1 cellular context compared by ENCODE assay signal in the genomic region with DNA sequence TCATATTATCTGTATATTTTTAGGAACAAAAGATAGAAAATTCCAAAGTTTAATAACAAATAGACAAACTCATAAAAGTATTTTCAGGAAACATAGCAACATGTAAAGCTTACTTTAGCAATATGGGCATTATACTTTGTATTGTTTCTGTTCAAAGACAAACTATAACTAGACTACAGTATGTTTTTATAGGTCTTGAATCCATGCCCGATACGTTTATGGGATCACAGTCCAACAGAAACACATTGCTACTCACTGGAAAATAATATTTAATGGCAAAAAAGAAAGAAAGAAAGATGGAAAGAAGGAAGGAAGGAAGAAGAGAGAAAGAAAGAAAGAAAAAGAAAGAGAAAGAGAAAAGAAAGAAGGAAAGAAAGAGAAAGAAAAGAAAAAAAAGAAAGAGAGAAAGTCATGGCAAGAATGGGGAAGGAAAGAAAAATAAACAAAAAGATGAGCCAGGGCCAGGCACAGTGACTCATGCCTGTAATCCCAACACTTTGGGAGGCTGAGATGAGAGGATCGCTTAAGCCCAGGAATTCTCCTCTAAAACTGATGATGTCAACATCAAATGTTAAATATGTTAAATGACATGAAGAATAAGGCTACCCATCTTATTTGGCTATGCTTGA.
TF ChIP-seq lines count a peak whose summit lies in the region.

No MANE protein-coding gene starts in this region.

TF ChIP-seq in HEK293, 187 proteins besides CTCF, POLR2A, EP300 and RAD21 (continued from another document and continues in another):
- TF ChIP-seq PRDM10 (tag by site-specific recombination; IDR thresholded peaks at IDR 0.05): peak; percentile 62; the same call in 1 of the 2 replicates
- TF ChIP-seq IKZF3 (tag by site-specific recombination; IDR thresholded peaks at IDR 0.05): 0 out of 2 replicates have a peak, but pooled peaks have one; percentile 18
- TF ChIP-seq, protein P1, sequence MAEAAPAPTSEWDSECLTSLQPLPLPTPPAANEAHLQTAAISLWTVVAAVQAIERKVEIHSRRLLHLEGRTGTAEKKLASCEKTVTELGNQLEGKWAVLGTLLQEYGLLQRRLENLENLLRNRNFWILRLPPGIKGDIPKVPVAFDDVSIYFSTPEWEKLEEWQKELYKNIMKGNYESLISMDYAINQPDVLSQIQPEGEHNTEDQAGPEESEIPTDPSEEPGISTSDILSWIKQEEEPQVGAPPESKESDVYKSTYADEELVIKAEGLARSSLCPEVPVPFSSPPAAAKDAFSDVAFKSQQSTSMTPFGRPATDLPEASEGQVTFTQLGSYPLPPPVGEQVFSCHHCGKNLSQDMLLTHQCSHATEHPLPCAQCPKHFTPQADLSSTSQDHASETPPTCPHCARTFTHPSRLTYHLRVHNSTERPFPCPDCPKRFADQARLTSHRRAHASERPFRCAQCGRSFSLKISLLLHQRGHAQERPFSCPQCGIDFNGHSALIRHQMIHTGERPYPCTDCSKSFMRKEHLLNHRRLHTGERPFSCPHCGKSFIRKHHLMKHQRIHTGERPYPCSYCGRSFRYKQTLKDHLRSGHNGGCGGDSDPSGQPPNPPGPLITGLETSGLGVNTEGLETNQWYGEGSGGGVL (tag by site-specific recombination; IDR thresholded peaks at IDR 0.05): peak; percentile 61
- TF ChIP-seq ZNF335 (tag by site-specific recombination; conservative IDR thresholded peaks at IDR 0.05): peak; percentile 85
- TF ChIP-seq ZNF704 (tag by site-specific recombination; IDR thresholded peaks at IDR 0.05): no peak
- peak; percentile 73 for TF ChIP-seq ZNF600 (tag by site-specific recombination; IDR thresholded peaks at IDR 0.05)
- peak; percentile 96 for TF ChIP-seq ZBTB17 (tag by site-specific recombination; IDR thresholded peaks at IDR 0.05)
- TF ChIP-seq ZSCAN4 (tag by site-specific recombination; IDR thresholded peaks at IDR 0.05): peak; percentile 42; the same call in 1 of the 2 replicates
- TF ChIP-seq ZNF394 (tag by site-specific recombination; IDR thresholded peaks at IDR 0.05; ENCODE audit: borderline replicate concordance): peak; percentile 73; the same call in 1 of the 2 replicates
- peak; percentile 29; the same call in 1 of the 2 replicates for TF ChIP-seq OSR2 (tag by site-specific recombination; IDR thresholded peaks at IDR 0.05)
- TF ChIP-seq ZNF501 (tag by site-specific recombination; IDR thresholded peaks at IDR 0.05): 0 out of 2 replicates have a peak, but pooled peaks have one; percentile 59
- TF ChIP-seq, protein P2, sequence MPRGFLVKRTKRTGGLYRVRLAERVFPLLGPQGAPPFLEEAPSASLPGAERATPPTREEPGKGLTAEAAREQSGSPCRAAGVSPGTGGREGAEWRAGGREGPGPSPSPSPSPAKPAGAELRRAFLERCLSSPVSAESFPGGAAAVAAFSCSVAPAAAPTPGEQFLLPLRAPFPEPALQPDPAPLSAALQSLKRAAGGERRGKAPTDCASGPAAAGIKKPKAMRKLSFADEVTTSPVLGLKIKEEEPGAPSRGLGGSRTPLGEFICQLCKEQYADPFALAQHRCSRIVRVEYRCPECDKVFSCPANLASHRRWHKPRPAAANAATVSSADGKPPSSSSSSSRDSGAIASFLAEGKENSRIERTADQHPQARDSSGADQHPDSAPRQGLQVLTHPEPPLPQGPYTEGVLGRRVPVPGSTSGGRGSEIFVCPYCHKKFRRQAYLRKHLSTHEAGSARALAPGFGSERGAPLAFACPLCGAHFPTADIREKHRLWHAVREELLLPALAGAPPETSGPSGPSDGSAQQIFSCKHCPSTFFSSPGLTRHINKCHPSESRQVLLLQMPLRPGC (tag by site-specific recombination; IDR thresholded peaks at IDR 0.05): peak; percentile 95
- peak; percentile 78 for TF ChIP-seq GLIS1 (tag by site-specific recombination; IDR thresholded peaks at IDR 0.05)
- TF ChIP-seq ZNF510 (tag by site-specific recombination; IDR thresholded peaks at IDR 0.05; ENCODE audit: insufficient replicate concordance): no peak
- TF ChIP-seq, protein P3, sequence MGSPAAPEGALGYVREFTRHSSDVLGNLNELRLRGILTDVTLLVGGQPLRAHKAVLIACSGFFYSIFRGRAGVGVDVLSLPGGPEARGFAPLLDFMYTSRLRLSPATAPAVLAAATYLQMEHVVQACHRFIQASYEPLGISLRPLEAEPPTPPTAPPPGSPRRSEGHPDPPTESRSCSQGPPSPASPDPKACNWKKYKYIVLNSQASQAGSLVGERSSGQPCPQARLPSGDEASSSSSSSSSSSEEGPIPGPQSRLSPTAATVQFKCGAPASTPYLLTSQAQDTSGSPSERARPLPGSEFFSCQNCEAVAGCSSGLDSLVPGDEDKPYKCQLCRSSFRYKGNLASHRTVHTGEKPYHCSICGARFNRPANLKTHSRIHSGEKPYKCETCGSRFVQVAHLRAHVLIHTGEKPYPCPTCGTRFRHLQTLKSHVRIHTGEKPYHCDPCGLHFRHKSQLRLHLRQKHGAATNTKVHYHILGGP (tag by site-specific recombination; IDR thresholded peaks at IDR 0.05): peak; percentile 62
- no peak for TF ChIP-seq ZNF707 (tag by site-specific recombination; IDR thresholded peaks at IDR 0.05)
- TF ChIP-seq ZNF239 (tag by site-specific recombination; IDR thresholded peaks at IDR 0.05): peak; percentile 17; the same call in 1 of the 2 replicates
- TF ChIP-seq ZNF791 (tag by site-specific recombination; IDR thresholded peaks at IDR 0.05): no peak
- TF ChIP-seq ZBTB11 (tag by site-specific recombination; conservative IDR thresholded peaks at IDR 0.05; ENCODE audit: low read depth): no peak
- TF ChIP-seq ZFP69B (tag by site-specific recombination; IDR thresholded peaks at IDR 0.05): peak; percentile 70
- TF ChIP-seq ZNF362 (tag by site-specific recombination; IDR thresholded peaks at IDR 0.05): peak; percentile 87
- TF ChIP-seq, protein P4, sequence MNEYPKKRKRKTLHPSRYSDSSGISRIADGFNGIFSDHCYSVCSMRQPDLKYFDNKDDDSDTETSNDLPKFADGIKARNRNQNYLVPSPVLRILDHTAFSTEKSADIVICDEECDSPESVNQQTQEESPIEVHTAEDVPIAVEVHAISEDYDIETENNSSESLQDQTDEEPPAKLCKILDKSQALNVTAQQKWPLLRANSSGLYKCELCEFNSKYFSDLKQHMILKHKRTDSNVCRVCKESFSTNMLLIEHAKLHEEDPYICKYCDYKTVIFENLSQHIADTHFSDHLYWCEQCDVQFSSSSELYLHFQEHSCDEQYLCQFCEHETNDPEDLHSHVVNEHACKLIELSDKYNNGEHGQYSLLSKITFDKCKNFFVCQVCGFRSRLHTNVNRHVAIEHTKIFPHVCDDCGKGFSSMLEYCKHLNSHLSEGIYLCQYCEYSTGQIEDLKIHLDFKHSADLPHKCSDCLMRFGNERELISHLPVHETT (tag by site-specific recombination; IDR thresholded peaks at IDR 0.05): peak; percentile 98
- TF ChIP-seq REPIN1 (tag by site-specific recombination; IDR thresholded peaks at IDR 0.05; ENCODE audit: low read depth): peak; percentile 87; the same call in 1 of the 2 replicates
- peak; percentile 96 for TF ChIP-seq ZNF366 (tag by site-specific recombination; conservative IDR thresholded peaks at IDR 0.05)
- TF ChIP-seq KLF10 (tag by site-specific recombination; IDR thresholded peaks at IDR 0.05): no peak
- no peak for TF ChIP-seq ZNF488 (tag by site-specific recombination; IDR thresholded peaks at IDR 0.05)
- TF ChIP-seq KLF16 (tag by site-specific recombination; IDR thresholded peaks at IDR 0.05): 0 out of 2 replicates have a peak, but pooled peaks have one; percentile 17
- TF ChIP-seq ZBTB8A (tag by site-specific recombination; IDR thresholded peaks at IDR 0.05): 0 out of 2 replicates have a peak, but pooled peaks have one; percentile 26
- TF ChIP-seq, protein P5, sequence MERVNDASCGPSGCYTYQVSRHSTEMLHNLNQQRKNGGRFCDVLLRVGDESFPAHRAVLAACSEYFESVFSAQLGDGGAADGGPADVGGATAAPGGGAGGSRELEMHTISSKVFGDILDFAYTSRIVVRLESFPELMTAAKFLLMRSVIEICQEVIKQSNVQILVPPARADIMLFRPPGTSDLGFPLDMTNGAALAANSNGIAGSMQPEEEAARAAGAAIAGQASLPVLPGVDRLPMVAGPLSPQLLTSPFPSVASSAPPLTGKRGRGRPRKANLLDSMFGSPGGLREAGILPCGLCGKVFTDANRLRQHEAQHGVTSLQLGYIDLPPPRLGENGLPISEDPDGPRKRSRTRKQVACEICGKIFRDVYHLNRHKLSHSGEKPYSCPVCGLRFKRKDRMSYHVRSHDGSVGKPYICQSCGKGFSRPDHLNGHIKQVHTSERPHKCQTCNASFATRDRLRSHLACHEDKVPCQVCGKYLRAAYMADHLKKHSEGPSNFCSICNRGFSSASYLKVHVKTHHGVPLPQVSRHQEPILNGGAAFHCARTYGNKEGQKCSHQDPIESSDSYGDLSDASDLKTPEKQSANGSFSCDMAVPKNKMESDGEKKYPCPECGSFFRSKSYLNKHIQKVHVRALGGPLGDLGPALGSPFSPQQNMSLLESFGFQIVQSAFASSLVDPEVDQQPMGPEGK (tag by site-specific recombination; IDR thresholded peaks at IDR 0.05): peak; percentile 59; the same call in 1 of the 2 replicates
- peak; percentile 98 for TF ChIP-seq BCL11A (tag by site-specific recombination; IDR thresholded peaks at IDR 0.05; ENCODE audit: low read depth)
- TF ChIP-seq FEZF1 (tag by site-specific recombination; IDR thresholded peaks at IDR 0.05): peak; percentile 34; the same call in 1 of the 2 replicates
